12 cellular contexts compared by ENCODE assay signal in genomic region chr19:41296323-41296935, GRCh38. TPM values are rescaled to one million over a fixed set of nuclear protein-coding genes. Genes with fewer than 3 reads are reported as not detected.
DNase-seq lines count a peak whose midpoint lies in the region; ATAC-seq, FAIRE-seq and TF ChIP-seq lines count a peak whose summit lies in the region.
"Had no signal": no experiment of that assay in that cellular context is flagged by ENCODE, and none has a peak within 500 bp of the region (broad histone marks: within the 10 kb centered on the region; RNA-seq: fewer than 3 reads in every experiment).

No MANE protein-coding gene starts in this region.

- H4K20me1 ChIP-seq in keratinocyte (ENCODE audit: control insufficient read depth, extremely low read depth, insufficient read depth, low read length): peaks cover 13% of the 10 kb centered on the region

- H3K4me1 ChIP-seq in keratinocyte (ENCODE audit: control insufficient read depth, extremely low read depth, insufficient read depth, low read length): peaks cover 11% of the 10 kb centered on the region
- H3K4me1 ChIP-seq in stomach: peaks cover 57 to 85% (median 66%) of the 10 kb centered on the region in 4 donors

- H3K4me3 ChIP-seq in keratinocyte (ENCODE audit: control insufficient read depth in 2 of 3, extremely low read depth in 1 of 3, insufficient read depth in 2 of 3, low read depth in 1 of 3, low read length in 3 of 3) (no peak overlapping the region), stomach (no peak overlapping the region)

- no peak for TF ChIP-seq CTCF in keratinocyte (optimal IDR thresholded peaks at IDR 0.05 in 1 of 3, IDR thresholded peaks at IDR 0.05 in 1 of 3, conservative IDR thresholded peaks at IDR 0.05 in 1 of 3; ENCODE audit: extremely low read depth in 1 of 3, insufficient read depth in 2 of 3, low read length in 3 of 3)
- TF ChIP-seq CTCF in stomach (IDR thresholded peaks at IDR 0.05): no peak

- no peak for FAIRE-seq in keratinocyte (lab: Jason Lieb, UNC)
- FAIRE-seq: A204.1 had no signal

- H3K4me3 Mint-ChIP-seq in activated CD4-positive, alpha-beta T cell treated with anti-CD3 and anti-CD28 coated beads for 36 hours: no peak overlapping the region
- no peak overlapping the region for H3K4me3 Mint-ChIP-seq in activated T-helper 1 cell treated with anti-CD3 and anti-CD28 coated beads, Interleukin-12 subunit alpha, Interleukin-12 subunit beta, Interleukin-2, Interleukin-4 antibody, amounts not matched to agents 30 ng/mL and 10 ng/mL and 1 ng/mL, durations not matched to agents 14 hours and 24 hours and 36 hours

- no peak overlapping the region for H3K4me2 ChIP-seq in keratinocyte (ENCODE audit: control insufficient read depth, extremely low read depth, insufficient read depth, low read depth, low read length)

- intact Hi-C loops in activated CD4-positive, alpha-beta T cell treated with anti-CD3 and anti-CD28 coated beads for 36 hours (cut with DNase I, micrococcal nuclease): no loop called here
- intact Hi-C loops in activated T-helper 1 cell treated with anti-CD3 and anti-CD28 coated beads, Interleukin-12 subunit alpha, Interleukin-12 subunit beta, Interleukin-2, Interleukin-4 antibody, amounts not matched to agents 30 ng/mL and 10 ng/mL and 1 ng/mL, durations not matched to agents 14 hours and 24 hours and 36 hours (cut with micrococcal nuclease): no loop called here
- intact Hi-C loops in stomach (cut with DNase I; ENCODE audit: low total_unique reads) (no loop called here), sciatic nerve (cut with DNase I) (no loop called here)

- H3K27me3 ChIP-seq in keratinocyte (ENCODE audit: control insufficient read depth, extremely low read depth, insufficient read depth, low read length) (no peaks in the 10 kb centered on the region), stomach (no peaks in the 10 kb centered on the region)

- TF ChIP-seq EP300 in stomach (IDR thresholded peaks at IDR 0.05): no peak

- H3K9ac ChIP-seq in keratinocyte (ENCODE audit: control insufficient read depth, extremely low read depth, insufficient read depth, low read length): peak overlapping the region; percentile 14

- H3K9me1 ChIP-seq in keratinocyte (ENCODE audit: control insufficient read depth, extremely low read depth, insufficient read depth, low read length): no peaks in the 10 kb centered on the region

- no peak for ATAC-seq in activated CD4-positive, alpha-beta T cell treated with anti-CD3 and anti-CD28 coated beads for 36 hours
- no peak for ATAC-seq in sciatic nerve

- H3K27ac Mint-ChIP-seq in activated CD4-positive, alpha-beta T cell treated with anti-CD3 and anti-CD28 coated beads for 36 hours: peak overlapping the region; percentile 71
- H3K27ac Mint-ChIP-seq in activated T-helper 1 cell treated with anti-CD3 and anti-CD28 coated beads, Interleukin-12 subunit alpha, Interleukin-12 subunit beta, Interleukin-2, Interleukin-4 antibody, amounts not matched to agents 30 ng/mL and 10 ng/mL and 1 ng/mL, durations not matched to agents 14 hours and 24 hours and 36 hours: peak overlapping the region; percentile 78

- CTCF ChIA-PET in activated CD4-positive, alpha-beta T cell treated with anti-CD3 and anti-CD28 coated beads for 36 hours (lab: Charles Lee): interaction anchor here (5.4 kb wide), 1 partner anchor 12 kb away, joined by 36 read pairs; no protein-coding TSS in a partner anchor

- no peaks in the 10 kb centered on the region for H3K9me3 Mint-ChIP-seq in activated CD4-positive, alpha-beta T cell treated with anti-CD3 and anti-CD28 coated beads for 36 hours (ENCODE audit: low read depth)
- no peaks in the 10 kb centered on the region for H3K9me3 Mint-ChIP-seq in activated T-helper 1 cell treated with anti-CD3 and anti-CD28 coated beads, Interleukin-12 subunit alpha, Interleukin-12 subunit beta, Interleukin-2, Interleukin-4 antibody, amounts not matched to agents 30 ng/mL and 10 ng/mL and 1 ng/mL, durations not matched to agents 14 hours and 24 hours and 36 hours

- H2AFZ ChIP-seq in keratinocyte (ENCODE audit: control insufficient read depth, low read length): no peak overlapping the region

- H3K79me2 ChIP-seq in keratinocyte (ENCODE audit: control insufficient read depth, insufficient read depth, low read length): peaks cover 2% of the 10 kb centered on the region

- TF ChIP-seq POLR2A in stomach (IDR thresholded peaks at IDR 0.05): no peak

- DNase-seq in activated CD4-positive, alpha-beta T cell treated with anti-CD3 and anti-CD28 coated beads for 36 hours: no peak
- DNase-seq in activated CD4-positive, alpha-beta T cell treated with anti-CD3 and anti-CD28 coated beads, Interleukin-2, amount 50 U/mL, for 1 hour: no peak
- no peak for DNase-seq in activated T-helper 1 cell treated with anti-CD3 and anti-CD28 coated beads, Interleukin-12 subunit alpha, Interleukin-12 subunit beta, Interleukin-2, Interleukin-4 antibody, amounts not matched to agents 30 ng/mL and 10 ng/mL and 1 ng/mL, durations not matched to agents 14 hours and 24 hours and 36 hours (ENCODE audit: low spot score)
- DNase-seq in keratinocyte (ENCODE audit: low read depth, low spot score): no peak
- no peak for DNase-seq in stomach
- DNase-seq in hepatic stellate cell (ENCODE audit: low spot score): no peak
- no peak for DNase-seq in 8988T
- DNase-seq in sciatic nerve (ENCODE audit: low spot score): no peak
- DNase-seq: activated CD4-positive, alpha-beta T cell treated with anti-CD3 and anti-CD28 coated beads for 4 hours; HCEC 1CT; NCI-H524 had no signal

- H3K36me3 Mint-ChIP-seq in activated CD4-positive, alpha-beta T cell treated with anti-CD3 and anti-CD28 coated beads for 36 hours (ENCODE audit: low read depth): peaks cover 86% of the 10 kb centered on the region
- peaks cover 75% of the 10 kb centered on the region for H3K36me3 Mint-ChIP-seq in activated T-helper 1 cell treated with anti-CD3 and anti-CD28 coated beads, Interleukin-12 subunit alpha, Interleukin-12 subunit beta, Interleukin-2, Interleukin-4 antibody, amounts not matched to agents 30 ng/mL and 10 ng/mL and 1 ng/mL, durations not matched to agents 14 hours and 24 hours and 36 hours (ENCODE audit: low read depth)

- POLR2A ChIA-PET in activated CD4-positive, alpha-beta T cell treated with anti-CD3 and anti-CD28 coated beads for 36 hours (lab: Charles Lee): interaction anchor here (0.6 to 2.2 kb wide), 3 partner anchors 12 to 128 kb away, joined by 3 to 8 read pairs (median 4); partner anchors contain the start of gene HNRNPUL1

- dilution Hi-C loops in keratinocyte (cut with MboI; ENCODE audit: extremely low pct_ligation_motif_present, low sequenced_read_pairs): no loop called here

- H3K4me1 Mint-ChIP-seq in activated CD4-positive, alpha-beta T cell treated with anti-CD3 and anti-CD28 coated beads for 36 hours: peaks cover 71% of the 10 kb centered on the region
- H3K4me1 Mint-ChIP-seq in activated T-helper 1 cell treated with anti-CD3 and anti-CD28 coated beads, Interleukin-12 subunit alpha, Interleukin-12 subunit beta, Interleukin-2, Interleukin-4 antibody, amounts not matched to agents 30 ng/mL and 10 ng/mL and 1 ng/mL, durations not matched to agents 14 hours and 24 hours and 36 hours (ENCODE audit: low read depth): peaks cover 70% of the 10 kb centered on the region

- H3K27ac ChIP-seq in keratinocyte (ENCODE audit: control insufficient read depth, insufficient read depth, low read length) (peak overlapping the region; percentile 65), stomach (peak overlapping the region; percentile 2 to 98 (median 85))

- H3K9me3 ChIP-seq in keratinocyte (ENCODE audit: control insufficient read depth, low read depth, low read length): no peaks in the 10 kb centered on the region
- no peaks in the 10 kb centered on the region for H3K9me3 ChIP-seq in stomach

- WGBS in stomach, 5 donors: 51 to 66% (median 64%) methylated on average over 2 of the region's 2 CpGs

- no peaks in the 10 kb centered on the region for H3K27me3 Mint-ChIP-seq in activated CD4-positive, alpha-beta T cell treated with anti-CD3 and anti-CD28 coated beads for 36 hours
- no peaks in the 10 kb centered on the region for H3K27me3 Mint-ChIP-seq in activated T-helper 1 cell treated with anti-CD3 and anti-CD28 coated beads, Interleukin-12 subunit alpha, Interleukin-12 subunit beta, Interleukin-2, Interleukin-4 antibody, amounts not matched to agents 30 ng/mL and 10 ng/mL and 1 ng/mL, durations not matched to agents 14 hours and 24 hours and 36 hours (ENCODE audit: insufficient read depth)

- peaks cover 67 to 76% of the 10 kb centered on the region in 2 experiments for H3K36me3 ChIP-seq in keratinocyte (ENCODE audit: control insufficient read depth in 2 of 2, extremely low read depth in 1 of 2, insufficient read depth in 2 of 2, low read length in 2 of 2)
- peaks cover 69 to 99% (median 92%) of the 10 kb centered on the region in 4 donors for H3K36me3 ChIP-seq in stomach

RNA-seq across cellular contexts. Expression of gene CCDC97, which starts 13.5 kb away (rescaled TPM):
- total RNA-seq in activated CD4-positive, alpha-beta T cell treated with anti-CD3 and anti-CD28 coated beads for 36 hours: 10 to 100 TPM; 21.2 to 21.4 TPM
- total RNA-seq in activated T-helper 1 cell treated with anti-CD3 and anti-CD28 coated beads, Interleukin-12 subunit alpha, Interleukin-12 subunit beta, Interleukin-2, Interleukin-4 antibody, amounts not matched to agents 30 ng/mL and 10 ng/mL and 1 ng/mL, durations not matched to agents 14 hours and 24 hours and 36 hours: 35.3 and 36.1 TPM in 2 replicates
- polyA plus RNA-seq in keratinocyte: 6.8 to 9.6 TPM (median 9.5 TPM) in 3 replicates
- 6.2 TPM for polyA plus RNA-seq in keratinocyte (2011; ENCODE audit: low read depth)
- polyA plus RNA-seq in keratinocyte (2011; cell fraction: cytosol; rRNA removed): 6.1 and 8.4 TPM in 2 replicates
- 13.7 and 17.1 TPM in 2 replicates for polyA plus RNA-seq in keratinocyte (2011; cell fraction: nucleus; rRNA removed)
- 8.5 and 17.6 TPM in 2 replicates for polyA plus RNA-seq in keratinocyte (2012; ENCODE audit: low replicate concordance)
- 9.0 to 34.6 TPM (median 9.3 TPM) in 3 replicates for polyA minus RNA-seq in keratinocyte
- 7.7 TPM for polyA minus RNA-seq in keratinocyte (2011; cell fraction: cytosol; rRNA and poly(A)+ RNA removed)
- polyA minus RNA-seq in keratinocyte (2011; cell fraction: nucleus; rRNA and poly(A)+ RNA removed): 7.8 and 10.6 TPM in 2 replicates
- total RNA-seq in stomach: 10 to 100 TPM in 3 of 5 donors, 1 to 10 TPM in 2; 2.2 to 62.6 (median 19.7) TPM
- polyA plus RNA-seq in stomach: 10 to 100 TPM in 2 of 3 donors, 1 to 10 TPM in 1; 9.8 to 13.7 (median 13.0) TPM
- total RNA-seq in sciatic nerve: 29.8 TPM

RNA-seq across cellular contexts. Expression of gene HNRNPUL1, which starts 32.3 kb away (rescaled TPM):
- total RNA-seq in activated CD4-positive, alpha-beta T cell treated with anti-CD3 and anti-CD28 coated beads for 36 hours: 100 to 1,000 TPM; 263 to 312 TPM
- 254 and 264 TPM in 2 replicates for total RNA-seq in activated T-helper 1 cell treated with anti-CD3 and anti-CD28 coated beads, Interleukin-12 subunit alpha, Interleukin-12 subunit beta, Interleukin-2, Interleukin-4 antibody, amounts not matched to agents 30 ng/mL and 10 ng/mL and 1 ng/mL, durations not matched to agents 14 hours and 24 hours and 36 hours
- polyA plus RNA-seq in keratinocyte: 21.1 to 48.3 TPM (median 40.2 TPM) in 3 replicates
- 36.4 TPM for polyA plus RNA-seq in keratinocyte (2011; ENCODE audit: low read depth)
- 24.8 and 36.4 TPM in 2 replicates for polyA plus RNA-seq in keratinocyte (2011; cell fraction: cytosol; rRNA removed)
- 49.5 and 56.5 TPM in 2 replicates for polyA plus RNA-seq in keratinocyte (2011; cell fraction: nucleus; rRNA removed)
- polyA plus RNA-seq in keratinocyte (2012; ENCODE audit: low replicate concordance): 47.9 and 119 TPM in 2 replicates
- polyA minus RNA-seq in keratinocyte: 34.9 to 90.5 TPM (median 43.5 TPM) in 3 replicates
- 36.6 TPM for polyA minus RNA-seq in keratinocyte (2011; cell fraction: cytosol; rRNA and poly(A)+ RNA removed)
- polyA minus RNA-seq in keratinocyte (2011; cell fraction: nucleus; rRNA and poly(A)+ RNA removed): 25.3 and 44.1 TPM in 2 replicates
- 100 to 1,000 TPM in 3 of 5 donors, 10 to 100 TPM in 2; 47.8 to 319 (median 104) TPM for total RNA-seq in stomach
- 10 to 100 TPM; 64.2 to 89.0 (median 84.0) TPM for polyA plus RNA-seq in stomach
- total RNA-seq in sciatic nerve: 161 TPM

RNA-seq across cellular contexts. Expression of gene TGFB1, which starts 57.3 kb away (rescaled TPM):
- total RNA-seq in activated CD4-positive, alpha-beta T cell treated with anti-CD3 and anti-CD28 coated beads for 36 hours: 10 to 100 TPM; 86.2 to 99.0 TPM
- total RNA-seq in activated T-helper 1 cell treated with anti-CD3 and anti-CD28 coated beads, Interleukin-12 subunit alpha, Interleukin-12 subunit beta, Interleukin-2, Interleukin-4 antibody, amounts not matched to agents 30 ng/mL and 10 ng/mL and 1 ng/mL, durations not matched to agents 14 hours and 24 hours and 36 hours: 108 and 112 TPM in 2 replicates
- 4.3 to 11.0 TPM (median 5.8 TPM) in 3 replicates for polyA plus RNA-seq in keratinocyte
- 11.2 TPM for polyA plus RNA-seq in keratinocyte (2011; ENCODE audit: low read depth)
- polyA plus RNA-seq in keratinocyte (2011; cell fraction: cytosol; rRNA removed): 5.6 and 13.6 TPM in 2 replicates
- 20.7 and 23.7 TPM in 2 replicates for polyA plus RNA-seq in keratinocyte (2011; cell fraction: nucleus; rRNA removed)
- 32.2 and 60.1 TPM in 2 replicates for polyA plus RNA-seq in keratinocyte (2012; ENCODE audit: low replicate concordance)
- 7.1 to 54.7 TPM (median 23.9 TPM) in 3 replicates for polyA minus RNA-seq in keratinocyte
- 38.9 TPM for polyA minus RNA-seq in keratinocyte (2011; cell fraction: cytosol; rRNA and poly(A)+ RNA removed)
- 17.8 and 22.6 TPM in 2 replicates for polyA minus RNA-seq in keratinocyte (2011; cell fraction: nucleus; rRNA and poly(A)+ RNA removed)
- total RNA-seq in stomach: 10 to 100 TPM in 3 of 5 donors, 1 to 10 TPM in 2; 1.3 to 54.3 (median 13.6) TPM
- 10 to 100 TPM; 10.2 to 15.6 (median 15.4) TPM for polyA plus RNA-seq in stomach
- 33.7 TPM for total RNA-seq in sciatic nerve
